ENCODE assay signal across 22 cellular contexts in genomic region chr6:144955392-144955791, GRCh38.
"Had no signal": no experiment of that assay in that cellular context is flagged by ENCODE, and none has a peak within 500 bp of the region (broad histone marks: within the 10 kb centered on the region; RNA-seq: fewer than 3 reads in every experiment).

No MANE protein-coding gene starts in this region.

- H3K4me1 Mint-ChIP-seq: naive thymus-derived CD8-positive, alpha-beta T cell; stimulated activated naive B cell treated with anti-CD40 and anti-IgM and Interleukin-4, amounts not matched to agents 10 μg/mL and 1 μg/mL and 100 μg/mL, for 72 hours had no signal

- H3K4me1 ChIP-seq: esophagus squamous epithelium, foreskin keratinocyte, heart left ventricle, stomach had no signal

- H3K9me3 Mint-ChIP-seq: dendritic cell treated with granulocyte-macrophage colony-stimulating factor and Interleukin-4, amounts not matched to agents 40 ng/mL and 50 ng/mL, for 4 days; effector memory CD8-positive, alpha-beta T cell; naive thymus-derived CD8-positive, alpha-beta T cell; type B pancreatic cell had no signal

- H3K9me3 ChIP-seq: esophagus squamous epithelium, heart left ventricle, mucosa of descending colon, neutrophil, stomach, thoracic aorta had no signal

- DNase-seq: effector memory CD8-positive, alpha-beta T cell; esophagus squamous epithelium; heart left ventricle; hippocampal formation; kidney glomerular epithelial cell; mucosa of descending colon; naive thymus-derived CD8-positive, alpha-beta T cell; posterior cingulate gyrus; stimulated activated CD4-positive, alpha-beta T cell treated with anti-CD3 and anti-CD28 coated beads, Interleukin-2, amount 100 ng/mL, for 24 hours; stimulated activated CD4-positive, alpha-beta T cell treated with anti-CD3 and anti-CD28 coated beads, Interleukin-4, amount 100 ng/mL, for 4 hours; stimulated activated naive B cell treated with anti-CD40 and anti-IgM and Interleukin-4, amounts not matched to agents 10 μg/mL and 1 μg/mL and 100 μg/mL, for 72 hours; stomach; substantia nigra had no signal

- ATAC-seq: effector memory CD8-positive, alpha-beta T cell; heart left ventricle; mucosa of descending colon; naive thymus-derived CD8-positive, alpha-beta T cell; sciatic nerve; stimulated activated naive B cell treated with anti-CD40 and anti-IgM and Interleukin-4, amounts not matched to agents 10 μg/mL and 1 μg/mL and 100 μg/mL, for 72 hours had no signal

- H3K4me3 ChIP-seq: esophagus squamous epithelium, heart left ventricle, mucosa of descending colon, stomach, thoracic aorta had no signal

- H3K36me3 ChIP-seq: esophagus squamous epithelium, heart left ventricle, neutrophil, stomach, thoracic aorta had no signal

- H3K36me3 Mint-ChIP-seq: naive thymus-derived CD8-positive, alpha-beta T cell; stimulated activated naive B cell treated with anti-CD40 and anti-IgM and Interleukin-4, amounts not matched to agents 10 μg/mL and 1 μg/mL and 100 μg/mL, for 72 hours; type B pancreatic cell had no signal

- FAIRE-seq: colon, urothelium cell line had no signal

- H3K4me3 Mint-ChIP-seq: dendritic cell treated with granulocyte-macrophage colony-stimulating factor and Interleukin-4, amounts not matched to agents 40 ng/mL and 50 ng/mL, for 4 days; effector memory CD8-positive, alpha-beta T cell; naive thymus-derived CD8-positive, alpha-beta T cell; stimulated activated naive B cell treated with anti-CD40 and anti-IgM and Interleukin-4, amounts not matched to agents 10 μg/mL and 1 μg/mL and 100 μg/mL, for 72 hours; type B pancreatic cell had no signal

- H3K27me3 ChIP-seq: esophagus squamous epithelium, foreskin keratinocyte, heart left ventricle, neutrophil, stomach had no signal

- H3K27ac ChIP-seq: epithelial cell of prostate, esophagus squamous epithelium, foreskin keratinocyte, heart left ventricle, neutrophil, stomach, thoracic aorta had no signal

- H3K27ac Mint-ChIP-seq: dendritic cell treated with granulocyte-macrophage colony-stimulating factor and Interleukin-4, amounts not matched to agents 40 ng/mL and 50 ng/mL, for 4 days; effector memory CD8-positive, alpha-beta T cell; naive thymus-derived CD8-positive, alpha-beta T cell; stimulated activated naive B cell treated with anti-CD40 and anti-IgM and Interleukin-4, amounts not matched to agents 10 μg/mL and 1 μg/mL and 100 μg/mL, for 72 hours; type B pancreatic cell had no signal

- H3K27me3 Mint-ChIP-seq: dendritic cell treated with granulocyte-macrophage colony-stimulating factor and Interleukin-4, amounts not matched to agents 40 ng/mL and 50 ng/mL, for 4 days; type B pancreatic cell had no signal
